ENCODE assay signal across 23 cellular contexts in genomic region chr7:29365423-29365822, GRCh38.
"Had no signal": no experiment of that assay in that cellular context is flagged by ENCODE, and none has a peak within 500 bp of the region (broad histone marks: within the 10 kb centered on the region; RNA-seq: fewer than 3 reads in every experiment).

No MANE protein-coding gene starts in this region.

- H3K4me1 ChIP-seq: colonic mucosa, gastrocnemius medialis, left lung, lower lobe of right lung had no signal

- H3K4me3 ChIP-seq: colonic mucosa, esophagus squamous epithelium, gastrocnemius medialis, heart right ventricle, left lung, lower lobe of right lung, mucosa of descending colon had no signal

- H3K9me3 ChIP-seq: colonic mucosa, esophagus squamous epithelium, gastrocnemius medialis, heart right ventricle, left lung, lower lobe of right lung, mucosa of descending colon had no signal

- ATAC-seq: effector memory CD8-positive, alpha-beta T cell; esophagus mucosa; gastrocnemius medialis; heart right ventricle; left cardiac atrium; left lung; left ventricle myocardium superior; lower lobe of right lung had no signal

- DNase-seq: colonic mucosa; cortex of kidney; effector CD8-positive, alpha-beta T cell; effector memory CD8-positive, alpha-beta T cell; erythroblast; esophagus squamous epithelium; foreskin fibroblast; foreskin melanocyte; gastrocnemius medialis; glutamatergic neuron; head of caudate nucleus; heart right ventricle; hippocampal formation; left cardiac atrium; left lung; left ventricle myocardium superior; lower lobe of right lung; mesenchymal stem cell; mucosa of descending colon had no signal

- H3K27ac ChIP-seq: epithelial cell of prostate, esophagus squamous epithelium, gastrocnemius medialis, heart right ventricle, left lung, lower lobe of right lung had no signal

- FAIRE-seq: endometrium, islet of Langerhans had no signal

- H3K27me3 ChIP-seq: colonic mucosa, esophagus squamous epithelium, gastrocnemius medialis, heart right ventricle, left lung had no signal

- H3K36me3 ChIP-seq: colonic mucosa, esophagus squamous epithelium, gastrocnemius medialis, heart right ventricle, left lung, lower lobe of right lung had no signal
